In the genomic region with DNA sequence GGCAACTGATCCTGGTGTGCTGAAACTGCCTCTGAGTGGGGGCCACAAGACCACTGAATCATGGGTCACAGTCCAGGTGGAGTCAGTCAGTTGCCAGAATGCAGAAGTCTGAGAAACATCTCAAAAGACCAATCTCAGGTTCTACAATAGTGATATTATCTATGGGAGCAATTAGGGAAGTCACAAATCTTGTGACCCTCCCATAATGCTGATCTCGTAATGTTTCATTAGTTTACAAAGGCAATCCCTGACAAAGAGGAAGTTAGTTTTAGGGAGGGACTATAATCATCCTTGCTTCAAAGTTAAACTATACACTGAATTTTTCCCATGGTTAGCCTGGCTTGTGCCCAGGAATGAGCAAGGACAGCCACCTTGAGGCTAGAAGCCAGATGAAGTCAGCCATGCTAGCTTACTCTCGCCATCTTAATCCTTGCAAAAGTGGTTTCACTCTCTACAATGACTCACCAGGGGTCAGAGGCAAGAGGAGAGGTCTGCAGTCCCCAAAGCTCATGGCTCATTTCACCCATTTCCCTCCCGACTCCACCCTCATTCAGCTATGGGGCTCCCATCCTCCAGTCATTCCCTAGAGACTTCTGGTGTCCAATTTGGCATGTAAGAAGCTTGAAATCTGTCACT, we compare ENCODE assay signal across 1 cellular context.
TF ChIP-seq lines count a peak whose summit lies in the region.

No MANE protein-coding gene starts in this region.

TF ChIP-seq in K562, 482 proteins besides CTCF, POLR2A, EP300 and RAD21:
- TF ChIP-seq, protein P1, sequence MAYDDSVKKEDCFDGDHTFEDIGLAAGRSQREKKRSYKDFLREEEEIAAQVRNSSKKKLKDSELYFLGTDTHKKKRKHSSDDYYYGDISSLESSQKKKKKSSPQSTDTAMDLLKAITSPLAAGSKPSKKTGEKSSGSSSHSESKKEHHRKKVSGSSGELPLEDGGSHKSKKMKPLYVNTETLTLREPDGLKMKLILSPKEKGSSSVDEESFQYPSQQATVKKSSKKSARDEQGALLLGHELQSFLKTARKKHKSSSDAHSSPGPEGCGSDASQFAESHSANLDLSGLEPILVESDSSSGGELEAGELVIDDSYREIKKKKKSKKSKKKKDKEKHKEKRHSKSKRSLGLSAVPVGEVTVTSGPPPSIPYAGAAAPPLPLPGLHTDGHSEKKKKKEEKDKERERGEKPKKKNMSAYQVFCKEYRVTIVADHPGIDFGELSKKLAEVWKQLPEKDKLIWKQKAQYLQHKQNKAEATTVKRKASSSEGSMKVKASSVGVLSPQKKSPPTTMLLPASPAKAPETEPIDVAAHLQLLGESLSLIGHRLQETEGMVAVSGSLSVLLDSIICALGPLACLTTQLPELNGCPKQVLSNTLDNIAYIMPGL (CRISPR knock-in tag; IDR thresholded peaks at IDR 0.05), result no peak
- TF ChIP-seq ZNF780A (CRISPR knock-in tag; IDR thresholded peaks at IDR 0.05), result no peak
- TF ChIP-seq, protein P2, sequence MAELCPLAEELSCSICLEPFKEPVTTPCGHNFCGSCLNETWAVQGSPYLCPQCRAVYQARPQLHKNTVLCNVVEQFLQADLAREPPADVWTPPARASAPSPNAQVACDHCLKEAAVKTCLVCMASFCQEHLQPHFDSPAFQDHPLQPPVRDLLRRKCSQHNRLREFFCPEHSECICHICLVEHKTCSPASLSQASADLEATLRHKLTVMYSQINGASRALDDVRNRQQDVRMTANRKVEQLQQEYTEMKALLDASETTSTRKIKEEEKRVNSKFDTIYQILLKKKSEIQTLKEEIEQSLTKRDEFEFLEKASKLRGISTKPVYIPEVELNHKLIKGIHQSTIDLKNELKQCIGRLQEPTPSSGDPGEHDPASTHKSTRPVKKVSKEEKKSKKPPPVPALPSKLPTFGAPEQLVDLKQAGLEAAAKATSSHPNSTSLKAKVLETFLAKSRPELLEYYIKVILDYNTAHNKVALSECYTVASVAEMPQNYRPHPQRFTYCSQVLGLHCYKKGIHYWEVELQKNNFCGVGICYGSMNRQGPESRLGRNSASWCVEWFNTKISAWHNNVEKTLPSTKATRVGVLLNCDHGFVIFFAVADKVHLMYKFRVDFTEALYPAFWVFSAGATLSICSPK (IDR thresholded peaks at IDR 0.05; ENCODE audit: borderline replicate concordance), result no peak
- no peak for TF ChIP-seq FOS (IDR thresholded peaks at IDR 0.05; ENCODE audit: extremely low read depth, insufficient read length)
- no peak for TF ChIP-seq ZNF561 (CRISPR knock-in tag; conservative IDR thresholded peaks at IDR 0.05)
- no peak for TF ChIP-seq ZNF41 (CRISPR knock-in tag; conservative IDR thresholded peaks at IDR 0.05)
- TF ChIP-seq, protein P3, sequence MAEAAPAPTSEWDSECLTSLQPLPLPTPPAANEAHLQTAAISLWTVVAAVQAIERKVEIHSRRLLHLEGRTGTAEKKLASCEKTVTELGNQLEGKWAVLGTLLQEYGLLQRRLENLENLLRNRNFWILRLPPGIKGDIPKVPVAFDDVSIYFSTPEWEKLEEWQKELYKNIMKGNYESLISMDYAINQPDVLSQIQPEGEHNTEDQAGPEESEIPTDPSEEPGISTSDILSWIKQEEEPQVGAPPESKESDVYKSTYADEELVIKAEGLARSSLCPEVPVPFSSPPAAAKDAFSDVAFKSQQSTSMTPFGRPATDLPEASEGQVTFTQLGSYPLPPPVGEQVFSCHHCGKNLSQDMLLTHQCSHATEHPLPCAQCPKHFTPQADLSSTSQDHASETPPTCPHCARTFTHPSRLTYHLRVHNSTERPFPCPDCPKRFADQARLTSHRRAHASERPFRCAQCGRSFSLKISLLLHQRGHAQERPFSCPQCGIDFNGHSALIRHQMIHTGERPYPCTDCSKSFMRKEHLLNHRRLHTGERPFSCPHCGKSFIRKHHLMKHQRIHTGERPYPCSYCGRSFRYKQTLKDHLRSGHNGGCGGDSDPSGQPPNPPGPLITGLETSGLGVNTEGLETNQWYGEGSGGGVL (CRISPR knock-in tag; IDR thresholded peaks at IDR 0.05), result no peak
- TF ChIP-seq SOX6 (IDR thresholded peaks at IDR 0.05), result peak; percentile 40; the same call in 1 of the 2 replicates
- TF ChIP-seq RCOR1 (IDR thresholded peaks at IDR 0.05; ENCODE audit: borderline replicate concordance in 1 of 2, low read depth in 2 of 2, low read length in 2 of 2), result 0 out of 4 replicates have a peak, but pooled peaks of 1 of the 2 experiments have one; percentile 12
- no peak for TF ChIP-seq NFE2 (IDR thresholded peaks at IDR 0.05; ENCODE audit: low read depth)
- no peak for TF ChIP-seq ZNF785 (CRISPR knock-in tag; IDR thresholded peaks at IDR 0.05)
- TF ChIP-seq LEF1 (IDR thresholded peaks at IDR 0.05), result no peak
- TF ChIP-seq NFIX (CRISPR knock-in tag; IDR thresholded peaks at IDR 0.05; ENCODE audit: low read depth), result no peak
- TF ChIP-seq, protein P4, sequence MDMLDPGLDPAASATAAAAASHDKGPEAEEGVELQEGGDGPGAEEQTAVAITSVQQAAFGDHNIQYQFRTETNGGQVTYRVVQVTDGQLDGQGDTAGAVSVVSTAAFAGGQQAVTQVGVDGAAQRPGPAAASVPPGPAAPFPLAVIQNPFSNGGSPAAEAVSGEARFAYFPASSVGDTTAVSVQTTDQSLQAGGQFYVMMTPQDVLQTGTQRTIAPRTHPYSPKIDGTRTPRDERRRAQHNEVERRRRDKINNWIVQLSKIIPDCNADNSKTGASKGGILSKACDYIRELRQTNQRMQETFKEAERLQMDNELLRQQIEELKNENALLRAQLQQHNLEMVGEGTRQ (CRISPR knock-in tag; IDR thresholded peaks at IDR 0.05), result no peak
- TF ChIP-seq SREBF2 (CRISPR knock-in tag; IDR thresholded peaks at IDR 0.05), result no peak
- no peak for TF ChIP-seq CREB1 (IDR thresholded peaks at IDR 0.05)
- no peak for TF ChIP-seq CREB1 (CRISPR knock-in tag; IDR thresholded peaks at IDR 0.05)
- no peak for TF ChIP-seq GABPA (tag; conservative IDR thresholded peaks at IDR 0.05; ENCODE audit: low read depth)
- TF ChIP-seq, protein P5, sequence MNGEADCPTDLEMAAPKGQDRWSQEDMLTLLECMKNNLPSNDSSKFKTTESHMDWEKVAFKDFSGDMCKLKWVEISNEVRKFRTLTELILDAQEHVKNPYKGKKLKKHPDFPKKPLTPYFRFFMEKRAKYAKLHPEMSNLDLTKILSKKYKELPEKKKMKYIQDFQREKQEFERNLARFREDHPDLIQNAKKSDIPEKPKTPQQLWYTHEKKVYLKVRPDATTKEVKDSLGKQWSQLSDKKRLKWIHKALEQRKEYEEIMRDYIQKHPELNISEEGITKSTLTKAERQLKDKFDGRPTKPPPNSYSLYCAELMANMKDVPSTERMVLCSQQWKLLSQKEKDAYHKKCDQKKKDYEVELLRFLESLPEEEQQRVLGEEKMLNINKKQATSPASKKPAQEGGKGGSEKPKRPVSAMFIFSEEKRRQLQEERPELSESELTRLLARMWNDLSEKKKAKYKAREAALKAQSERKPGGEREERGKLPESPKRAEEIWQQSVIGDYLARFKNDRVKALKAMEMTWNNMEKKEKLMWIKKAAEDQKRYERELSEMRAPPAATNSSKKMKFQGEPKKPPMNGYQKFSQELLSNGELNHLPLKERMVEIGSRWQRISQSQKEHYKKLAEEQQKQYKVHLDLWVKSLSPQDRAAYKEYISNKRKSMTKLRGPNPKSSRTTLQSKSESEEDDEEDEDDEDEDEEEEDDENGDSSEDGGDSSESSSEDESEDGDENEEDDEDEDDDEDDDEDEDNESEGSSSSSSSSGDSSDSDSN (IDR thresholded peaks at IDR 0.05; ENCODE audit: borderline replicate concordance in 1 of 2, low read depth in 2 of 2, low read length in 2 of 2), result no peak
- TF ChIP-seq MTA1 (IDR thresholded peaks at IDR 0.05; ENCODE audit: borderline replicate concordance), result no peak
- no peak for TF ChIP-seq ETS2 (tag; IDR thresholded peaks at IDR 0.05; ENCODE audit: borderline replicate concordance, poor library complexity, severe bottlenecking)
- peak; percentile 7 for TF ChIP-seq MEIS2 (IDR thresholded peaks at IDR 0.05; ENCODE audit: partially characterized antibody)
- TF ChIP-seq, protein P6, sequence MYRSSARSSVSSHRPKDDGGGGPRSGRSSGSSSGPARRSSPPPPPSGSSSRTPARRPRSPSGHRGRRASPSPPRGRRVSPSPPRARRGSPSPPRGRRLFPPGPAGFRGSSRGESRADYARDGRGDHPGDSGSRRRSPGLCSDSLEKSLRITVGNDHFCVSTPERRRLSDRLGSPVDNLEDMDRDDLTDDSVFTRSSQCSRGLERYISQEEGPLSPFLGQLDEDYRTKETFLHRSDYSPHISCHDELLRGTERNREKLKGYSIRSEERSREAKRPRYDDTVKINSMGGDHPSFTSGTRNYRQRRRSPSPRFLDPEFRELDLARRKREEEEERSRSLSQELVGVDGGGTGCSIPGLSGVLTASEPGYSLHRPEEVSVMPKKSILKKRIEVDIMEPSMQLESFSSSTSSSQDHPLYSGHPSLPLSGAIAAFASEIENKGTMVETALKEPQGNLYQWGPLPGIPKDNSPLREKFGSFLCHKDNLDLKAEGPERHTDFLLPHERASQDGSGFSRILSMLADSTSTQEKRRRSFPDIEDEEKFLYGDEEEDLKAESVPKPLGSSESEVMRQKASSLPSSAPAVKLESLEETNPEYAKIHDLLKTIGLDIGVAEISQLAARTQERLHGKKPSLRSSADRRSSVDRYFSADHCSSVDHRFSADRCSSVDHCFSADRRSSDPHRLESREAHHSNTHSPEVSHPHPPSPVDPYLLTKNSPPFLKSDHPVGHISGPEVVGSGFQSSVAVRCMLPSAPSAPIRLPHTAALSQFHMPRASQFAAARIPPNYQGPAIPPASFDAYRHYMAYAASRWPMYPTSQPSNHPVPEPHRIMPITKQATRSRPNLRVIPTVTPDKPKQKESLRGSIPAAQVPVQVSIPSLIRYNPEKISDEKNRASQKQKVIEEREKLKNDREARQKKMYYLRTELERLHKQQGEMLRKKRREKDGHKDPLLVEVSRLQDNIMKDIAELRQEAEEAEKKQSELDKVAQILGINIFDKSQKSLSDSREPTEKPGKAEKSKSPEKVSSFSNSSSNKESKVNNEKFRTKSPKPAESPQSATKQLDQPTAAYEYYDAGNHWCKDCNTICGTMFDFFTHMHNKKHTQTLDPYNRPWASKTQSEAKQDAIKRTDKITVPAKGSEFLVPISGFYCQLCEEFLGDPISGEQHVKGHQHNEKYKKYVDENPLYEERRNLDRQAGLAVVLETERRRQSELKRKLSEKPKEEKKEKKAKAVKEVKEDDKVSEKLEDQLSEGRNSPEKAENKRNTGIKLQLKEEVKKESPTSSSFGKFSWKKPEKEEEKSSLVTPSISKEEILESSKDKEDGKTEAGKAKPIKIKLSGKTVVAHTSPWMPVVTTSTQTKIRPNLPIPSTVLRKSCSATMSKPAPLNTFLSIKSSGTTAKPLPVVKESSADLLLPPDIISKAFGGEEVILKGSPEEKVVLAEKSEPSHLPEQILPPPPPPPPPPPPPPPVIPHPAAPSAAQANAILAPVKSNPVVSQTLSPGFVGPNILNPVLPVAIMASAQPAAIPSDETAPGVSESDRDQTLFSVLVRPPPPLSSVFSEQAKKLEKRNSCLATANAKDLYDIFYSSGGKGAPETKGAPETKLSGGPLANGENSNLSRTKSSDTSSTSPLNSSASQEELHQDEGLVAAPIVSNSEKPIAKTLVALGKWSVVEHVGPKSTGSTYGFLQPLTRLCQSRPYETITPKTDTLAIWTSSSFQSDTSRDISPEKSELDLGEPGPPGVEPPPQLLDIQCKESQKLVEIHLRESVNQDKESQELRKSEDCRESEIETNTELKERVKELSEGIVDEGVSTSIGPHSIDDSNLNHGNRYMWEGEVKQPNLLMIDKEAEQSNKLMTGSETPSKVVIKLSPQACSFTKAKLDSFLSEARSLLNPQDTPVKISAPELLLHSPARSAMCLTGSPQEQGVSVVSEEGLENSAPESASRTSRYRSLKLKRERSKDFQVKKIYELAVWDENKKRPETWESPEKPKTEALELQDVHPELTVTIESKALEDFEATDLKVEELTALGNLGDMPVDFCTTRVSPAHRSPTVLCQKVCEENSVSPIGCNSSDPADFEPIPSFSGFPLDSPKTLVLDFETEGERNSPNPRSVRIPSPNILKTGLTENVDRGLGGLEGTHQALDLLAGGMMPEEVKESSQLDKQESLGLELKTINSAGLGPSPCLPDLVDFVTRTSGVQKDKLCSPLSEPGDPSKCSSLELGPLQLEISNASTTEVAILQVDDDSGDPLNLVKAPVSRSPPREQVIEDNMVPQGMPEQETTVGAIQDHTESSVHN (IDR thresholded peaks at IDR 0.05; ENCODE audit: borderline replicate concordance in 1 of 2, low read depth in 1 of 2), result no peak
- no peak for TF ChIP-seq NFXL1 (CRISPR knock-in tag; IDR thresholded peaks at IDR 0.05)
- TF ChIP-seq, protein P7, sequence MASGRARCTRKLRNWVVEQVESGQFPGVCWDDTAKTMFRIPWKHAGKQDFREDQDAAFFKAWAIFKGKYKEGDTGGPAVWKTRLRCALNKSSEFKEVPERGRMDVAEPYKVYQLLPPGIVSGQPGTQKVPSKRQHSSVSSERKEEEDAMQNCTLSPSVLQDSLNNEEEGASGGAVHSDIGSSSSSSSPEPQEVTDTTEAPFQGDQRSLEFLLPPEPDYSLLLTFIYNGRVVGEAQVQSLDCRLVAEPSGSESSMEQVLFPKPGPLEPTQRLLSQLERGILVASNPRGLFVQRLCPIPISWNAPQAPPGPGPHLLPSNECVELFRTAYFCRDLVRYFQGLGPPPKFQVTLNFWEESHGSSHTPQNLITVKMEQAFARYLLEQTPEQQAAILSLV (tag; IDR thresholded peaks at IDR 0.05), result no peak
- TF ChIP-seq SRF (CRISPR knock-in tag; IDR thresholded peaks at IDR 0.05), result no peak
